Comparison of ENCODE assay signal across 1 cellular context in genomic region chr2:24327988-24328387, GRCh38.
TF ChIP-seq lines count a peak whose summit lies in the region.

No MANE protein-coding gene starts in this region.

TF ChIP-seq in H1, 55 proteins besides CTCF, POLR2A, EP300 and RAD21 (continued from another document):
- no peak for TF ChIP-seq RNF2 (IDR thresholded peaks at IDR 0.05; ENCODE audit: borderline replicate concordance, low read depth, low read length, missing control alignments, poor library complexity, severe bottlenecking)
- no peak for TF ChIP-seq PHF8 (conservative IDR thresholded peaks at IDR 0.05; ENCODE audit: low read depth, low read length)
- no peak for TF ChIP-seq EZH2 (IDR thresholded peaks at IDR 0.05; ENCODE audit: low read depth, low read length, severe bottlenecking)
- no peak for TF ChIP-seq MAFK (IDR thresholded peaks at IDR 0.05; ENCODE audit: low read depth, low read length)
- TF ChIP-seq SP4 (IDR thresholded peaks at IDR 0.05; ENCODE audit: low read length): no peak
- no peak for TF ChIP-seq CHD7 (IDR thresholded peaks at IDR 0.05; ENCODE audit: insufficient replicate concordance, low read length)
- no peak for TF ChIP-seq EGR1 (IDR thresholded peaks at IDR 0.05; ENCODE audit: borderline replicate concordance, low read depth, low read length)
- TF ChIP-seq RFX5 (IDR thresholded peaks at IDR 0.05; ENCODE audit: borderline replicate concordance, low read depth, low read length): no peak
- no peak for TF ChIP-seq CBX5 (IDR thresholded peaks at IDR 0.05; ENCODE audit: low read depth, low read length)
- TF ChIP-seq TEAD4 (IDR thresholded peaks at IDR 0.05; ENCODE audit: low read depth, low read length): no peak
- TF ChIP-seq SP2 (IDR thresholded peaks at IDR 0.05; ENCODE audit: low read length): no peak
- no peak for TF ChIP-seq GTF2F1 (IDR thresholded peaks at IDR 0.05; ENCODE audit: borderline replicate concordance, low read depth, low read length)
- TF ChIP-seq SAP30 (IDR thresholded peaks at IDR 0.05; ENCODE audit: insufficient read depth, insufficient replicate concordance, low read length): no peak
- no peak for TF ChIP-seq RBBP5 (IDR thresholded peaks at IDR 0.05; ENCODE audit: borderline replicate concordance, low read depth, low read length)
